8 cellular contexts compared by ENCODE assay signal in genomic region chr2:66575625-66576371, GRCh38.
A peak's percentile ranks its signal among the peaks of the same experiment; 100 is the strongest.
DNase-seq lines count a peak whose midpoint lies in the region; ATAC-seq, FAIRE-seq and TF ChIP-seq lines count a peak whose summit lies in the region.

No MANE protein-coding gene starts in this region.

- H2AFZ ChIP-seq in HepG2 (ENCODE audit: low read length): no peak overlapping the region

- peak overlapping the region; percentile 89 to 95 (median 93) for H3K4me3 Mint-ChIP-seq in brain

- H3K36me3 Mint-ChIP-seq in brain: peaks cover 5% of the 10 kb centered on the region

- peak; percentile 3 to 9 for TF ChIP-seq CTCF in brain (conservative IDR thresholded peaks at IDR 0.05)
- TF ChIP-seq CTCF in HepG2 (CRISPR knock-in tag; IDR thresholded peaks at IDR 0.05): no peak
- TF ChIP-seq CTCF in thoracic aorta (IDR thresholded peaks at IDR 0.05): no peak

- H3K27ac ChIP-seq in HepG2 (ENCODE audit: extremely low read length, insufficient read depth, low read length) (no peak overlapping the region), thoracic aorta (peak overlapping the region; percentile 76 to 91)
- H3K27ac ChIP-seq in effector memory CD4-positive, alpha-beta T cell (ENCODE audit: insufficient read depth, low read length, poor library complexity, severe bottlenecking): no peak overlapping the region

- H3K4me1 Mint-ChIP-seq in brain: peaks cover 75% of the 10 kb centered on the region

- CTCF ChIA-PET in HepG2 (lab: Yijun Ruan, JAX; ENCODE audit: low intra/inter-chr PET ratio, low total read pairs): interaction anchor here (3.0 kb wide), 1 partner anchor 145 kb away, joined by 23 read pairs; no protein-coding TSS in a partner anchor

- H4K20me1 ChIP-seq in HepG2 (ENCODE audit: insufficient read depth, low read length): peaks cover 4% of the 10 kb centered on the region; the same call in 1 of the 2 replicates

- peak; percentile 55 for DNase-seq in NCI-H146 (lab: John Stamatoyannopoulos, UW)
- no peak for DNase-seq in NCI-H146 treated with DMSO at 0.1 percent for 48 hours (lab: John Stamatoyannopoulos, UW; ENCODE audit: unreplicated experiment)
- no peak for DNase-seq in HepG2 (ENCODE audit: low spot score)
- DNase-seq in thoracic aorta (ENCODE audit: low spot score): no peak
- DNase-seq in NCI-H2171 treated with DMSO at 0.1 percent for 48 hours (lab: John Stamatoyannopoulos, UW): no peak
- no peak for DNase-seq in effector memory CD4-positive, alpha-beta T cell

- peak overlapping the region; percentile 86 to 99 (median 96) for H3K27ac Mint-ChIP-seq in brain

- in situ Hi-C loops in HepG2 (cut with HindIII; ENCODE audit: extremely low pct_ligation_motif_present, low pct_unique_long_range_greater_than_20kb): loop anchor here (5.0 to 25.0 kb wide), 4 partner anchors 143 to 1262 kb away; no protein-coding TSS in a partner anchor

- no TSS peak for BruUV-seq in HepG2 (replicated peaks; lab: Mats Ljungman, UMichigan)

- H3K4me2 ChIP-seq in HepG2 (ENCODE audit: low read depth, low read length): peak overlapping the region; percentile 93

- H3K27me3 ChIP-seq in HepG2 (ENCODE audit: control insufficient read depth in 1 of 2, insufficient read depth in 2 of 2, low read length in 2 of 2): peaks cover 20 to 53% of the 10 kb centered on the region in 2 experiments
- peaks cover 8% of the 10 kb centered on the region for H3K27me3 ChIP-seq in thoracic aorta (replicated peaks; ENCODE audit: insufficient read depth)
- H3K27me3 ChIP-seq in effector memory CD4-positive, alpha-beta T cell (replicated peaks; ENCODE audit: control insufficient read depth, insufficient read depth, low read length, poor library complexity, severe bottlenecking): peaks cover 19% of the 10 kb centered on the region

- H3K9me3 ChIP-seq in HepG2 (ENCODE audit: low read length) (no peaks in the 10 kb centered on the region), thoracic aorta (no peaks in the 10 kb centered on the region)
- H3K9me3 ChIP-seq in effector memory CD4-positive, alpha-beta T cell (ENCODE audit: control insufficient read depth, low read length): no peaks in the 10 kb centered on the region

- peak overlapping the region; percentile 53 to 70 (median 62) for H3K4me3 ChIP-seq in HepG2 (replicated peaks in 1 of 3; ENCODE audit: insufficient read depth in 1 of 3, low read depth in 2 of 3, low read length in 3 of 3)
- H3K4me3 ChIP-seq in thoracic aorta: peak overlapping the region; percentile 74
- H3K4me3 ChIP-seq in effector memory CD4-positive, alpha-beta T cell (ENCODE audit: insufficient read depth, low read depth, low read length, poor library complexity, severe bottlenecking): no peak overlapping the region

- H3K4me1 ChIP-seq in HepG2 (ENCODE audit: insufficient read depth, low read length) (peaks cover 36% of the 10 kb centered on the region), thoracic aorta (ENCODE audit: control insufficient read depth in 1 of 2, low read depth in 2 of 2) (peaks cover 21 to 34% of the 10 kb centered on the region in 2 donors)
- peaks cover 5% of the 10 kb centered on the region for H3K4me1 ChIP-seq in effector memory CD4-positive, alpha-beta T cell (ENCODE audit: control insufficient read depth, insufficient read depth, low read length, poor library complexity, severe bottlenecking)

- ATAC-seq in HepG2 (peak; percentile 73), thoracic aorta (ENCODE audit: insufficient number of reproducible peaks, low FRiP score, low read depth) (no peak), HG03135 (IDR thresholded peaks at IDR 0.05; ENCODE audit: unreplicated experiment) (no peak)

- no peaks in the 10 kb centered on the region for H3K79me2 ChIP-seq in HepG2 (ENCODE audit: insufficient read depth, low read length)

- no peak for TF ChIP-seq EP300 in HepG2 (IDR thresholded peaks at IDR 0.05; ENCODE audit: low read depth in 2 of 2, low read length in 2 of 2)
- TF ChIP-seq EP300 in HepG2 (CRISPR knock-in tag; IDR thresholded peaks at IDR 0.05; ENCODE audit: borderline replicate concordance): no peak

- 3% methylated on average over 23 of the region's 58 CpGs for WGBS in HepG2 (ENCODE audit: low lambda C conversion rate)

- H3K9ac ChIP-seq in HepG2 (ENCODE audit: insufficient read depth, low read depth, low read length): peak overlapping the region; percentile 40; the same call in 1 of the 2 replicates

- intact Hi-C loops in HepG2 (cut with micrococcal nuclease; ENCODE audit: unreplicated experiment): loop anchor here (1.0 to 2.0 kb wide), 4 partner anchors 140 to 935 kb away; partner anchors contain the start of gene MEIS1

- POLR2A ChIA-PET in HepG2 (lab: Yijun Ruan, JAX): no interaction called here

- FAIRE-seq in HepG2 (lab: Jason Lieb, UNC): no peak

- no peak for TF ChIP-seq POLR2A in HepG2 (IDR thresholded peaks at IDR 0.05; ENCODE audit: insufficient read depth in 1 of 2, low read depth in 2 of 2, low read length in 2 of 2)

- H3K9me3 Mint-ChIP-seq in brain: no peaks in the 10 kb centered on the region

- no peak for TF ChIP-seq RAD21 in HepG2 (CRISPR knock-in tag; IDR thresholded peaks at IDR 0.05)

- peaks cover 42% of the 10 kb centered on the region for H3K27me3 Mint-ChIP-seq in brain

- H3K36me3 ChIP-seq in HepG2 (replicated peaks in 1 of 2; ENCODE audit: control insufficient read depth in 1 of 2, insufficient read depth in 2 of 2, low read length in 2 of 2) (no peaks in the 10 kb centered on the region), thoracic aorta (peaks cover 8% of the 10 kb centered on the region)
- no peaks in the 10 kb centered on the region for H3K36me3 ChIP-seq in effector memory CD4-positive, alpha-beta T cell (ENCODE audit: control insufficient read depth, insufficient read depth, low read length)

TF ChIP-seq in HepG2, 621 proteins besides CTCF, POLR2A, EP300 and RAD21 (continues in another document):
- TF ChIP-seq GABPB1 (CRISPR knock-in tag; IDR thresholded peaks at IDR 0.05): peak; percentile 29; the same call in 1 of the 2 replicates
- TF ChIP-seq NRL (CRISPR knock-in tag; IDR thresholded peaks at IDR 0.05; ENCODE audit: borderline replicate concordance): 0 out of 2 replicates have a peak, but pooled peaks have one; percentile 30
- no peak for TF ChIP-seq SALL1 (CRISPR knock-in tag; IDR thresholded peaks at IDR 0.05)
- no peak for TF ChIP-seq PCBP1 (IDR thresholded peaks at IDR 0.05; ENCODE audit: borderline replicate concordance, low read depth, low read length)
- TF ChIP-seq ZNF501 (CRISPR knock-in tag; IDR thresholded peaks at IDR 0.05): peak; percentile 36; the same call in 1 of the 2 replicates
- no peak for TF ChIP-seq FOXP1 (IDR thresholded peaks at IDR 0.05)
- no peak for TF ChIP-seq FOXP1 (CRISPR knock-in tag; IDR thresholded peaks at IDR 0.05)
- no peak for TF ChIP-seq THYN1 (CRISPR knock-in tag; IDR thresholded peaks at IDR 0.05; ENCODE audit: borderline replicate concordance, low read depth)
- TF ChIP-seq, protein P1, sequence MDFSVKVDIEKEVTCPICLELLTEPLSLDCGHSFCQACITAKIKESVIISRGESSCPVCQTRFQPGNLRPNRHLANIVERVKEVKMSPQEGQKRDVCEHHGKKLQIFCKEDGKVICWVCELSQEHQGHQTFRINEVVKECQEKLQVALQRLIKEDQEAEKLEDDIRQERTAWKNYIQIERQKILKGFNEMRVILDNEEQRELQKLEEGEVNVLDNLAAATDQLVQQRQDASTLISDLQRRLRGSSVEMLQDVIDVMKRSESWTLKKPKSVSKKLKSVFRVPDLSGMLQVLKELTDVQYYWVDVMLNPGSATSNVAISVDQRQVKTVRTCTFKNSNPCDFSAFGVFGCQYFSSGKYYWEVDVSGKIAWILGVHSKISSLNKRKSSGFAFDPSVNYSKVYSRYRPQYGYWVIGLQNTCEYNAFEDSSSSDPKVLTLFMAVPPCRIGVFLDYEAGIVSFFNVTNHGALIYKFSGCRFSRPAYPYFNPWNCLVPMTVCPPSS (IDR thresholded peaks at IDR 0.05): no peak
- no peak for TF ChIP-seq RBM22 (optimal IDR thresholded peaks at IDR 0.05; ENCODE audit: low read length)
- no peak for TF ChIP-seq ZNF510 (CRISPR knock-in tag; IDR thresholded peaks at IDR 0.05; ENCODE audit: low read depth)
- 0 out of 2 replicates have a peak, but pooled peaks have one; percentile 18 for TF ChIP-seq NFKB2 (CRISPR knock-in tag; IDR thresholded peaks at IDR 0.05; ENCODE audit: borderline replicate concordance)
- TF ChIP-seq, protein P2, sequence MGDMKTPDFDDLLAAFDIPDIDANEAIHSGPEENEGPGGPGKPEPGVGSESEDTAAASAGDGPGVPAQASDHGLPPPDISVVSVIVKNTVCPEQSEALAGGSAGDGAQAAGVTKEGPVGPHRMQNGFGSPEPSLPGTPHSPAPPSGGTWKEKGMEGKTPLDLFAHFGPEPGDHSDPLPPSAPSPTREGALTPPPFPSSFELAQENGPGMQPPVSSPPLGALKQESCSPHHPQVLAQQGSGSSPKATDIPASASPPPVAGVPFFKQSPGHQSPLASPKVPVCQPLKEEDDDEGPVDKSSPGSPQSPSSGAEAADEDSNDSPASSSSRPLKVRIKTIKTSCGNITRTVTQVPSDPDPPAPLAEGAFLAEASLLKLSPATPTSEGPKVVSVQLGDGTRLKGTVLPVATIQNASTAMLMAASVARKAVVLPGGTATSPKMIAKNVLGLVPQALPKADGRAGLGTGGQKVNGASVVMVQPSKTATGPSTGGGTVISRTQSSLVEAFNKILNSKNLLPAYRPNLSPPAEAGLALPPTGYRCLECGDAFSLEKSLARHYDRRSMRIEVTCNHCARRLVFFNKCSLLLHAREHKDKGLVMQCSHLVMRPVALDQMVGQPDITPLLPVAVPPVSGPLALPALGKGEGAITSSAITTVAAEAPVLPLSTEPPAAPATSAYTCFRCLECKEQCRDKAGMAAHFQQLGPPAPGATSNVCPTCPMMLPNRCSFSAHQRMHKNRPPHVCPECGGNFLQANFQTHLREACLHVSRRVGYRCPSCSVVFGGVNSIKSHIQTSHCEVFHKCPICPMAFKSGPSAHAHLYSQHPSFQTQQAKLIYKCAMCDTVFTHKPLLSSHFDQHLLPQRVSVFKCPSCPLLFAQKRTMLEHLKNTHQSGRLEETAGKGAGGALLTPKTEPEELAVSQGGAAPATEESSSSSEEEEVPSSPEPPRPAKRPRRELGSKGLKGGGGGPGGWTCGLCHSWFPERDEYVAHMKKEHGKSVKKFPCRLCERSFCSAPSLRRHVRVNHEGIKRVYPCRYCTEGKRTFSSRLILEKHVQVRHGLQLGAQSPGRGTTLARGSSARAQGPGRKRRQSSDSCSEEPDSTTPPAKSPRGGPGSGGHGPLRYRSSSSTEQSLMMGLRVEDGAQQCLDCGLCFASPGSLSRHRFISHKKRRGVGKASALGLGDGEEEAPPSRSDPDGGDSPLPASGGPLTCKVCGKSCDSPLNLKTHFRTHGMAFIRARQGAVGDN (CRISPR knock-in tag; IDR thresholded peaks at IDR 0.05): peak; percentile 45

Comparison
In these comparisons a context has a peak if more than half of its experiments do, and no peak if none do; other contexts are left out.
1. CTCF ChIP-seq: peak in brain (2 of 2); none in HepG2 (single experiment) and thoracic aorta (single experiment).
2. H3K27ac ChIP-seq: peak in thoracic aorta (2 of 2); none in HepG2 (single experiment) and effector memory CD4-positive, alpha-beta T cell (single experiment).